In genomic region chr2:151156431-151156830, GRCh38 we compare ENCODE assay signal across 17 cellular contexts.
"Had no signal": no experiment of that assay in that cellular context is flagged by ENCODE, and none has a peak within 500 bp of the region (broad histone marks: within the 10 kb centered on the region; RNA-seq: fewer than 3 reads in every experiment).

No MANE protein-coding gene starts in this region.

- DNase-seq: activated CD4-positive, alpha-beta T cell treated with anti-CD3 and anti-CD28 coated beads for 4 hours; activated CD8-positive, alpha-beta memory T cell treated with anti-CD3 and anti-CD28 coated beads, Interleukin-2, amount 50 U/mL, for 48 hours; activated gamma-delta T cell treated with Interleukin-2 at 50 U/mL for 16 hours; activated naive CD8-positive, alpha-beta T cell treated with anti-CD3 and anti-CD28 coated beads for 36 hours; activated T-cell treated with anti-CD3 and anti-CD28 coated beads, Interleukin-2, amount 50 U/mL, for 72 hours; dermis blood vessel endothelial cell; effector memory CD8-positive, alpha-beta T cell; islet precursor cell; ovary; right lobe of liver; spleen; stomach; testis; upper lobe of left lung had no signal

- H3K36me3 ChIP-seq: gastroesophageal sphincter, ovary, right lobe of liver, spleen, stomach, upper lobe of left lung had no signal

- H3K4me1 ChIP-seq: gastroesophageal sphincter, right lobe of liver, spleen, stomach, testis, upper lobe of left lung had no signal

- H3K27me3 ChIP-seq: gastroesophageal sphincter, ovary, right lobe of liver, spleen, stomach, testis, upper lobe of left lung had no signal

- H3K4me3 ChIP-seq: gastroesophageal sphincter, lung, ovary, right lobe of liver, spleen, stomach, testis, upper lobe of left lung had no signal

- H3K9me3 ChIP-seq: gastroesophageal sphincter, ovary, right lobe of liver, spleen, stomach, testis, upper lobe of left lung had no signal

- ATAC-seq: effector memory CD8-positive, alpha-beta T cell; gastroesophageal sphincter; right lobe of liver; WTC11 had no signal

- H3K27ac ChIP-seq: gastroesophageal sphincter, ovary, right lobe of liver, spleen, stomach, testis, upper lobe of left lung had no signal
